28 cellular contexts compared by ENCODE assay signal in genomic region chr7:116796471-116796870, GRCh38.
"Had no signal": no experiment of that assay in that cellular context is flagged by ENCODE, and none has a peak within 500 bp of the region (broad histone marks: within the 10 kb centered on the region; RNA-seq: fewer than 3 reads in every experiment).

No MANE protein-coding gene starts in this region.

- H3K4me2 ChIP-seq: neural progenitor cell had no signal

- H3K27ac Mint-ChIP-seq: dendritic cell treated with granulocyte-macrophage colony-stimulating factor and Interleukin-4, amounts not matched to agents 40 ng/mL and 50 ng/mL, for 4 days; immature natural killer cell; mesothelial cell of epicardium; nephron; neural progenitor cell; progenitor cell of endocrine pancreas; stimulated activated effector memory CD8-positive, alpha-beta T cell treated with anti-CD3 and anti-CD28 coated beads, Interleukin-12 subunit alpha, Interleukin-12 subunit beta, amount 100 ng/mL, for 72 hours had no signal

- H3K27me3 Mint-ChIP-seq: progenitor cell of endocrine pancreas had no signal

- ATAC-seq: left colon; mucosa of descending colon; stimulated activated effector memory CD8-positive, alpha-beta T cell treated with anti-CD3 and anti-CD28 coated beads, Interleukin-12 subunit alpha, Interleukin-12 subunit beta, amount 100 ng/mL, for 72 hours had no signal

- H3K27me3 ChIP-seq: colonic mucosa, esophagus squamous epithelium, neural progenitor cell, right atrium auricular region, sigmoid colon, stomach, thyroid gland, vagina had no signal

- H3K4me3 Mint-ChIP-seq: dendritic cell treated with granulocyte-macrophage colony-stimulating factor and Interleukin-4, amounts not matched to agents 40 ng/mL and 50 ng/mL, for 4 days; immature natural killer cell; mesothelial cell of epicardium; naive B cell; nephron; neural progenitor cell; stimulated activated effector memory CD8-positive, alpha-beta T cell treated with anti-CD3 and anti-CD28 coated beads, Interleukin-12 subunit alpha, Interleukin-12 subunit beta, amount 100 ng/mL, for 72 hours had no signal

- H3K79me2 ChIP-seq: parathyroid adenoma had no signal

- H3K4me1 Mint-ChIP-seq: immature natural killer cell, neural progenitor cell had no signal

- DNase-seq: colonic mucosa; effector CD8-positive, alpha-beta T cell; erythroblast; esophagus squamous epithelium; foreskin melanocyte; hypothalamus; immature natural killer cell; islet precursor cell; kidney glomerular epithelial cell; left colon; mesenchymal stem cell; mucosa of descending colon; naive B cell; sigmoid colon; stimulated activated CD4-positive, alpha-beta T cell treated with anti-CD3 and anti-CD28 coated beads, Interleukin-2, amount 100 ng/mL, for 24 hours; stimulated activated CD4-positive, alpha-beta T cell treated with anti-CD3 and anti-CD28 coated beads, Interleukin-4, amount 100 ng/mL, for 24 hours; stimulated activated naive CD4-positive, alpha-beta T cell treated with Interleukin-2 at 50 U/mL for 16 hours; stomach; thyroid gland had no signal

- H3K4me3 ChIP-seq: colonic mucosa, esophagus squamous epithelium, mucosa of descending colon, neural progenitor cell, right atrium auricular region, sigmoid colon, stomach, thyroid gland, vagina had no signal

- H3K9me3 ChIP-seq: colonic mucosa, esophagus squamous epithelium, mucosa of descending colon, right atrium auricular region, sigmoid colon, stomach, thyroid gland, vagina had no signal

- H3K9me3 Mint-ChIP-seq: dendritic cell treated with granulocyte-macrophage colony-stimulating factor and Interleukin-4, amounts not matched to agents 40 ng/mL and 50 ng/mL, for 4 days; immature natural killer cell; mesothelial cell of epicardium; nephron; neural progenitor cell; stimulated activated effector memory CD8-positive, alpha-beta T cell treated with anti-CD3 and anti-CD28 coated beads, Interleukin-12 subunit alpha, Interleukin-12 subunit beta, amount 100 ng/mL, for 72 hours had no signal

- H2AFZ ChIP-seq: neural progenitor cell, parathyroid adenoma had no signal

- H3K4me1 ChIP-seq: colonic mucosa, parathyroid adenoma, right atrium auricular region, vagina had no signal

- H3K36me3 Mint-ChIP-seq: immature natural killer cell; naive B cell; neural progenitor cell; stimulated activated effector memory CD8-positive, alpha-beta T cell treated with anti-CD3 and anti-CD28 coated beads, Interleukin-12 subunit alpha, Interleukin-12 subunit beta, amount 100 ng/mL, for 72 hours had no signal

- H3K9ac ChIP-seq: neural progenitor cell, parathyroid adenoma had no signal

- H3K27ac ChIP-seq: colonic mucosa, neural progenitor cell, parathyroid adenoma, right atrium auricular region, sigmoid colon, thyroid gland, vagina had no signal

- H3K36me3 ChIP-seq: colonic mucosa, neural progenitor cell, sigmoid colon, thyroid gland, vagina had no signal
